9 cellular contexts compared by ENCODE assay signal in the genomic region with DNA sequence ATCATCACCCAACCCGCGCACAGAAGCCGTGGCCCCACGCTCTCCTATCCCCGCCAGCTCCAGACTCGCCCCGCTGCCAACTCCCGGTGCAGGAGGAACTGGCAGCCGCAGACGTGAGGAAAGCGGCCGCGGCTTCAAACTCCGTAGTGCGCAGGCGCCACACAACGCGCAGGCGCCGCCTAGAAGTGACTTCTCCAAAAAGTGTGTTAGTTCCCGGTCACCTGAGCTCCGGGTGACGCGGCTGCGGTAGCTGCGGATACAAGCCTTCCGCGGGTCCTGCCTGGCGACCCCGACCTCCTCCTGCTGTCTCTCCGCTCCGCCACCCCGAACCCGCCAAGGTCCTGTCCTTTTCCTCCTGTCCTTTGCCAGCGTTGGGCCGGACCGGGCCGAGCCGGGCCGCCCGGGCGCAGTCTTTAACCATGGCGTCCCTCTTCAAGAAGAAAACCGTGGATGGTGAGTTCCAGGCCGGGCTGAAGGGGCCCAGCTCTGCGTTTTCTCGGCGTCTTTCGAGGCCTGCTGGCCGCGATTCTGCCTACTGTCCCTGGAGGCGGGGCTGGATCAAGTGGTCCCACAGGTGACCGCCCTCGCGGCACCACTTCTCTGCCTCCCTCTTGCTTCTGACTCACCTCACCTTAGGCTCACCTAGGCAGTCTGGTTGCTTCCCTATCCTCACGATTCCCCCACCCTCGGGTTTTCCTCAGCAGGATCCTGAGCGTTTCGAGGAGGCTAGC.
DNase-seq lines count a peak whose midpoint lies in the region; ATAC-seq, FAIRE-seq and TF ChIP-seq lines count a peak whose summit lies in the region.
"Had no signal": no experiment of that assay in that cellular context is flagged by ENCODE, and none has a peak within 500 bp of the region (broad histone marks: within the 10 kb centered on the region; RNA-seq: fewer than 3 reads in every experiment).

Gene CHMP2B, plus strand, starts transcription at position 206 of the 731 bp plus-strand sequence. Its CDS starts 214 bp downstream, at position 420.

- H3K27ac Mint-ChIP-seq in central memory CD8-positive, alpha-beta T cell (ENCODE audit: low read depth) = peak within 1 kb of the TSS; percentile 98

- peak; percentile 72 for TF ChIP-seq POLR2A in GM19099 (IDR thresholded peaks at IDR 0.05; ENCODE audit: extremely low read depth, insufficient read length, low read depth)

- FAIRE-seq in islet of Langerhans (lab: Jason Lieb, UNC) = peak; percentile 51
- FAIRE-seq: colon had no signal

- peak; percentile 95 for ATAC-seq in HG03378 (IDR thresholded peaks at IDR 0.05; ENCODE audit: unreplicated experiment)
- ATAC-seq in activated CD4-positive, CD25-positive, alpha-beta regulatory T cell treated with anti-CD3 and anti-CD28 coated beads, Interleukin-2, amount 50 U/mL, for 24 hours = peak; percentile 92 to 93
- peak; percentile 89 for ATAC-seq in central memory CD8-positive, alpha-beta T cell (replicated peaks; ENCODE audit: extremely low read depth, poor library complexity, severe bottlenecking)

- DNase-seq in AML-193 (lab: John Stamatoyannopoulos, UW) (peak; percentile 90 to 96), NCI-H446 treated with DMSO at 0.1 percent for 48 hours (lab: John Stamatoyannopoulos, UW) (peak; percentile 54)
- DNase-seq in central memory CD8-positive, alpha-beta T cell (ENCODE audit: low spot score in 2 of 2) = peak; percentile 84 to 92
- DNase-seq in stimulated activated CD4-positive, alpha-beta T cell treated with anti-CD3 and anti-CD28 coated beads, Interleukin-12 subunit alpha, Interleukin-12 subunit beta, amount 100 ng/mL, for 24 hours (ENCODE audit: low read depth in 2 of 2) = peak; percentile 83 to 86

- H3K9me3 Mint-ChIP-seq in central memory CD8-positive, alpha-beta T cell = no peaks in the 10 kb centered on the region

- H3K36me3 Mint-ChIP-seq in central memory CD8-positive, alpha-beta T cell (ENCODE audit: insufficient read depth) = peaks cover 11% of the 10 kb centered on the region

- peaks cover 11% of the 10 kb centered on the region for H3K27me3 Mint-ChIP-seq in central memory CD8-positive, alpha-beta T cell

- peaks cover 41% of the 10 kb centered on the region for H3K4me1 Mint-ChIP-seq in central memory CD8-positive, alpha-beta T cell

- H3K4me3 Mint-ChIP-seq in central memory CD8-positive, alpha-beta T cell = peak within 1 kb of the TSS; percentile 99

Comparison
In these comparisons a context has a peak if more than half of its experiments do, and no peak if none do; other contexts are left out.
1. Peak in every context shown above with its lines: DNase-seq and ATAC-seq.